ENCODE assay signal across 16 cellular contexts in genomic region chr7:101507327-101507726, GRCh38.
DNase-seq lines count a peak whose midpoint lies in the region; ATAC-seq and TF ChIP-seq lines count a peak whose summit lies in the region.
"Had no signal": no experiment of that assay in that cellular context is flagged by ENCODE, and none has a peak within 500 bp of the region (broad histone marks: within the 10 kb centered on the region; RNA-seq: fewer than 3 reads in every experiment).

No MANE protein-coding gene starts in this region.

- H3K36me3 ChIP-seq in Panc1 (ENCODE audit: control insufficient read depth, insufficient read depth, low read length): no peaks in the 10 kb centered on the region
- no peaks in the 10 kb centered on the region for H3K36me3 ChIP-seq in iPS-15b (ENCODE audit: control insufficient read depth, insufficient read depth, low read length)
- H3K36me3 ChIP-seq: breast epithelium, HAP-1, prostate gland, SJCRH30 had no signal

- POLR2A ChIA-PET in Panc1 (lab: Charles Lee): no interaction called here

- peak overlapping the region; percentile 9 for H3K27ac Mint-ChIP-seq in activated naive CD4-positive, alpha-beta T cell treated with anti-CD3 and anti-CD28 coated beads, Interleukin-2, amount 10 ng/mL, durations not matched to agents 7 days and 5 days
- no peak overlapping the region for H3K27ac Mint-ChIP-seq in stimulated activated naive B cell treated with anti-CD40 and anti-IgM and Interleukin-4, amounts not matched to agents 10 μg/mL and 1 μg/mL and 100 μg/mL, for 72 hours
- no peak overlapping the region for H3K27ac Mint-ChIP-seq in stimulated activated effector memory CD8-positive, alpha-beta T cell treated with anti-CD3 and anti-CD28 coated beads, Interleukin-12 subunit alpha, Interleukin-12 subunit beta, amount 100 ng/mL, for 72 hours
- H3K27ac Mint-ChIP-seq: CD4-positive, alpha-beta T cell had no signal

- peak overlapping the region; percentile 50 for H3K4me3 Mint-ChIP-seq in activated naive CD4-positive, alpha-beta T cell treated with anti-CD3 and anti-CD28 coated beads, Interleukin-2, amount 10 ng/mL, durations not matched to agents 7 days and 5 days
- peak overlapping the region; percentile 64 to 69 for H3K4me3 Mint-ChIP-seq in stimulated activated naive B cell treated with anti-CD40 and anti-IgM and Interleukin-4, amounts not matched to agents 10 μg/mL and 1 μg/mL and 100 μg/mL, for 72 hours
- H3K4me3 Mint-ChIP-seq in stimulated activated effector memory CD8-positive, alpha-beta T cell treated with anti-CD3 and anti-CD28 coated beads, Interleukin-12 subunit alpha, Interleukin-12 subunit beta, amount 100 ng/mL, for 72 hours: no peak overlapping the region
- H3K4me3 Mint-ChIP-seq: CD4-positive, alpha-beta T cell; natural killer cell treated with Interleukin-12 subunit alpha and Interleukin-12 subunit beta and Interleukin-15 and Interleukin-18, amount 100 ng/mL, for 72 hours had no signal

- ATAC-seq in Panc1: peak; percentile 24; the same call in 1 of the 2 replicates
- peak; percentile 57 to 59 for ATAC-seq in stimulated activated naive B cell treated with anti-CD40 and anti-IgM and Interleukin-4, amounts not matched to agents 10 μg/mL and 1 μg/mL and 100 μg/mL, for 72 hours (replicated peaks)
- ATAC-seq in stimulated activated effector memory CD8-positive, alpha-beta T cell treated with anti-CD3 and anti-CD28 coated beads, Interleukin-12 subunit alpha, Interleukin-12 subunit beta, amount 100 ng/mL, for 72 hours: no peak
- no peak for ATAC-seq in HG03196 (IDR thresholded peaks at IDR 0.05; ENCODE audit: unreplicated experiment)
- ATAC-seq: natural killer cell treated with Interleukin-12 subunit alpha and Interleukin-12 subunit beta and Interleukin-15 and Interleukin-18, amount 100 ng/mL, for 72 hours had no signal

- H3K4me1 Mint-ChIP-seq in activated naive CD4-positive, alpha-beta T cell treated with anti-CD3 and anti-CD28 coated beads, Interleukin-2, amount 10 ng/mL, durations not matched to agents 7 days and 5 days: peaks cover 22% of the 10 kb centered on the region
- peaks cover 38% of the 10 kb centered on the region in 2 donors for H3K4me1 Mint-ChIP-seq in stimulated activated naive B cell treated with anti-CD40 and anti-IgM and Interleukin-4, amounts not matched to agents 10 μg/mL and 1 μg/mL and 100 μg/mL, for 72 hours
- H3K4me1 Mint-ChIP-seq in stimulated activated effector memory CD8-positive, alpha-beta T cell treated with anti-CD3 and anti-CD28 coated beads, Interleukin-12 subunit alpha, Interleukin-12 subunit beta, amount 100 ng/mL, for 72 hours: peaks cover 12% of the 10 kb centered on the region

- no peak for TF ChIP-seq CTCF in Panc1 (IDR thresholded peaks at IDR 0.05)

- H3K9me3 ChIP-seq in Panc1 (ENCODE audit: control insufficient read depth, insufficient read depth, low read depth, low read length): no peaks in the 10 kb centered on the region
- no peaks in the 10 kb centered on the region for H3K9me3 ChIP-seq in iPS-15b (ENCODE audit: control insufficient read depth, insufficient read depth, low read length)
- H3K9me3 ChIP-seq: breast epithelium, HAP-1, prostate gland, SJCRH30 had no signal

- H3K4me1 ChIP-seq in Panc1 (ENCODE audit: control insufficient read depth, insufficient read depth, low read length) (peaks cover 6% of the 10 kb centered on the region), iPS-15b (ENCODE audit: control insufficient read depth, insufficient read depth, low read length) (peaks cover 3% of the 10 kb centered on the region)
- H3K4me1 ChIP-seq: breast epithelium, HAP-1, prostate gland, SJCRH30 had no signal

- H3K9me3 Mint-ChIP-seq in activated naive CD4-positive, alpha-beta T cell treated with anti-CD3 and anti-CD28 coated beads, Interleukin-2, amount 10 ng/mL, durations not matched to agents 7 days and 5 days: no peaks in the 10 kb centered on the region
- no peaks in the 10 kb centered on the region for H3K9me3 Mint-ChIP-seq in stimulated activated naive B cell treated with anti-CD40 and anti-IgM and Interleukin-4, amounts not matched to agents 10 μg/mL and 1 μg/mL and 100 μg/mL, for 72 hours
- no peaks in the 10 kb centered on the region for H3K9me3 Mint-ChIP-seq in stimulated activated effector memory CD8-positive, alpha-beta T cell treated with anti-CD3 and anti-CD28 coated beads, Interleukin-12 subunit alpha, Interleukin-12 subunit beta, amount 100 ng/mL, for 72 hours
- H3K9me3 Mint-ChIP-seq: CD4-positive, alpha-beta T cell; natural killer cell treated with Interleukin-12 subunit alpha and Interleukin-12 subunit beta and Interleukin-15 and Interleukin-18, amount 100 ng/mL, for 72 hours had no signal

- H3K9ac ChIP-seq in iPS-15b (ENCODE audit: low read depth, low read length): peak overlapping the region; percentile 16

- no peaks in the 10 kb centered on the region for H3K27me3 ChIP-seq in Panc1 (ENCODE audit: control insufficient read depth, insufficient read depth, low read length)
- H3K27me3 ChIP-seq in iPS-15b (ENCODE audit: control insufficient read depth, insufficient read depth, low read length): no peaks in the 10 kb centered on the region

- intact Hi-C loops in Panc1 (cut with micrococcal nuclease; ENCODE audit: unreplicated experiment): loop anchor here (5.0 to 10.0 kb wide), 2 partner anchors 50 to 143 kb away; partner anchors contain the start of gene COL26A1

- peak overlapping the region; percentile 26; the same call in 1 of the 2 replicates for H3K27ac ChIP-seq in Panc1 (ENCODE audit: low read length)
- H3K27ac ChIP-seq: breast epithelium, prostate gland, SJCRH30 had no signal

- DNase-seq in activated naive CD4-positive, alpha-beta T cell treated with anti-CD3 and anti-CD28 coated beads, Interleukin-2, amount 10 ng/mL, durations not matched to agents 7 days and 5 days: no peak
- no peak for DNase-seq in activated naive CD4-positive, alpha-beta T cell (lab: John Stamatoyannopoulos, UW)
- DNase-seq in Panc1 (ENCODE audit: low read depth, low spot score): no peak
- DNase-seq in stimulated activated naive B cell treated with anti-CD40 and anti-IgM and Interleukin-4, amounts not matched to agents 10 μg/mL and 1 μg/mL and 100 μg/mL, for 72 hours: no peak
- DNase-seq in AG20443 (ENCODE audit: low spot score): no peak
- no peak for DNase-seq in stimulated activated effector memory CD8-positive, alpha-beta T cell treated with anti-CD3 and anti-CD28 coated beads, Interleukin-12 subunit alpha, Interleukin-12 subunit beta, amount 100 ng/mL, for 72 hours (ENCODE audit: low spot score in 2 of 2)
- DNase-seq: cortex of kidney, T1000 had no signal

- H3K4me3 ChIP-seq in Panc1 (ENCODE audit: low read depth in 2 of 2, low read length in 2 of 2) (no peak overlapping the region), iPS-15b (ENCODE audit: low read depth, low read length) (no peak overlapping the region)
- H3K4me3 ChIP-seq: breast epithelium, HAP-1, prostate gland, SJCRH30 had no signal

- no peaks in the 10 kb centered on the region for H3K36me3 Mint-ChIP-seq in activated naive CD4-positive, alpha-beta T cell treated with anti-CD3 and anti-CD28 coated beads, Interleukin-2, amount 10 ng/mL, durations not matched to agents 7 days and 5 days
- no peaks in the 10 kb centered on the region for H3K36me3 Mint-ChIP-seq in stimulated activated naive B cell treated with anti-CD40 and anti-IgM and Interleukin-4, amounts not matched to agents 10 μg/mL and 1 μg/mL and 100 μg/mL, for 72 hours
- no peaks in the 10 kb centered on the region for H3K36me3 Mint-ChIP-seq in stimulated activated effector memory CD8-positive, alpha-beta T cell treated with anti-CD3 and anti-CD28 coated beads, Interleukin-12 subunit alpha, Interleukin-12 subunit beta, amount 100 ng/mL, for 72 hours
- H3K36me3 Mint-ChIP-seq: natural killer cell treated with Interleukin-12 subunit alpha and Interleukin-12 subunit beta and Interleukin-15 and Interleukin-18, amount 100 ng/mL, for 72 hours had no signal

- CTCF ChIA-PET in activated naive CD4-positive, alpha-beta T cell treated with anti-CD3 and anti-CD28 coated beads, Interleukin-2, amount 10 ng/mL, durations not matched to agents 7 days and 5 days (lab: Charles Lee): interaction anchor here (0.7 to 4.1 kb wide), 7 partner anchors 11 to 144 kb away, joined by 3 to 40 read pairs (median 9); partner anchors contain the start of gene COL26A1
- CTCF ChIA-PET in Panc1 (lab: Charles Lee): interaction anchor here (0.5 to 0.7 kb wide), 2 partner anchors 65 to 104 kb away, joined by 3 read pairs; no protein-coding TSS in a partner anchor

- H3K27me3 Mint-ChIP-seq in activated naive CD4-positive, alpha-beta T cell treated with anti-CD3 and anti-CD28 coated beads, Interleukin-2, amount 10 ng/mL, durations not matched to agents 7 days and 5 days: peaks cover 42% of the 10 kb centered on the region
- peaks cover 8 to 15% of the 10 kb centered on the region in 2 donors for H3K27me3 Mint-ChIP-seq in stimulated activated naive B cell treated with anti-CD40 and anti-IgM and Interleukin-4, amounts not matched to agents 10 μg/mL and 1 μg/mL and 100 μg/mL, for 72 hours

- no TSS peak for BruUV-seq in Panc1 (replicated peaks; lab: Mats Ljungman, UMichigan)

- in situ Hi-C loops in Panc1 (cut with HindIII; ENCODE audit: low pct_unique_long_range_greater_than_20kb, low sequenced_read_pairs): no loop called here

Comparison
In these comparisons a context has a peak if more than half of its experiments do, and no peak if none do; other contexts are left out.
1. ATAC-seq: peak in Panc1 (single experiment) and stimulated activated naive B cell treated with anti-CD40 and anti-IgM and Interleukin-4, amounts not matched to agents 10 μg/mL and 1 μg/mL and 100 μg/mL, for 72 hours (2 of 2); none in stimulated activated effector memory CD8-positive, alpha-beta T cell treated with anti-CD3 and anti-CD28 coated beads, Interleukin-12 subunit alpha, Interleukin-12 subunit beta, amount 100 ng/mL, for 72 hours (single experiment) and HG03196 (single experiment).